In genomic region chr12:95789126-95790024, GRCh38 we compare ENCODE assay signal across 8 cellular contexts. TPM values are rescaled to one million over a fixed set of nuclear protein-coding genes. Genes with fewer than 3 reads are reported as not detected.
DNase-seq lines count a peak whose midpoint lies in the region; ATAC-seq and TF ChIP-seq lines count a peak whose summit lies in the region.

No MANE protein-coding gene starts in this region.

- H3K9me3 ChIP-seq in IMR-90 (ENCODE audit: control insufficient read depth, insufficient read depth, low read length) (no peaks in the 10 kb centered on the region), adrenal gland (replicated peaks in 1 of 3) (no peaks in the 10 kb centered on the region), iPS-15b (ENCODE audit: control insufficient read depth, insufficient read depth, low read length) (no peaks in the 10 kb centered on the region), skeletal muscle tissue (ENCODE audit: control insufficient read depth in 3 of 3, low read length in 3 of 3) (no peaks in the 10 kb centered on the region)

- peak overlapping the region; percentile 80 for H2BK120ac ChIP-seq in IMR-90 (ENCODE audit: low read depth, low read length)

- no peak for TF ChIP-seq RAD21 in IMR-90 (IDR thresholded peaks at IDR 0.05; ENCODE audit: low read length)

- DNase-seq in AG10803 (ENCODE audit: low read depth) (no peak), IMR-90 (peak; percentile 13), adrenal gland (peak; percentile 24 to 55 (median 44)), LoVo (ENCODE audit: low spot score) (no peak)
- no peak for DNase-seq in effector CD8-positive, alpha-beta T cell (lab: John Stamatoyannopoulos, UW)

- H3K9ac ChIP-seq in IMR-90 (ENCODE audit: low read depth, low read length) (peak overlapping the region; percentile 79), iPS-15b (ENCODE audit: low read depth, low read length) (peak overlapping the region; percentile 29), skeletal muscle tissue (ENCODE audit: low read depth in 1 of 3, low read length in 3 of 3) (peak overlapping the region; percentile 66 to 81 (median 73))

- peak; percentile 34; the same call in 1 of the 2 replicates for TF ChIP-seq POLR2A in IMR-90 (IDR thresholded peaks at IDR 0.05; ENCODE audit: low read depth, low read length)
- no peak for TF ChIP-seq POLR2A in adrenal gland (IDR thresholded peaks at IDR 0.05)

- 0 out of 2 replicates have a peak, but pooled peaks have one; percentile 4 for TF ChIP-seq CTCF in AG10803 (conservative IDR thresholded peaks at IDR 0.05; ENCODE audit: low read length)
- TF ChIP-seq CTCF in IMR-90 (conservative IDR thresholded peaks at IDR 0.05; ENCODE audit: low read depth, low read length), result no peak
- TF ChIP-seq CTCF in adrenal gland (IDR thresholded peaks at IDR 0.05), result peak in 1 of 6 experiments; percentile 2

- peak overlapping the region; percentile 75 for H2AK5ac ChIP-seq in IMR-90 (ENCODE audit: low read depth, low read length)

- no TSS peak for BruUV-seq in IMR-90 (replicated peaks; lab: Mats Ljungman, UMichigan)

- POLR2A ChIA-PET in IMR-90 (lab: Charles Lee; ENCODE audit: unreplicated experiment), result no interaction called here

- H4K91ac ChIP-seq in IMR-90 (ENCODE audit: insufficient read depth, low read depth, low read length), result peak overlapping the region; percentile 81

- H4K8ac ChIP-seq in IMR-90 (ENCODE audit: low read depth in 2 of 2, low read length in 2 of 2), result peak overlapping the region; percentile 67 to 80

- H3K14ac ChIP-seq in IMR-90 (replicated peaks; ENCODE audit: low read depth, low read length), result peak overlapping the region; percentile 86

- in situ Hi-C loops in IMR-90 (cut with MboI; ENCODE audit: low sequenced_read_pairs), result no loop called here

- CTCF ChIA-PET in IMR-90 (lab: Yijun Ruan, JAX), result interaction anchor here (0.8 kb wide), 1 partner anchor 189 kb away, joined by 3 read pairs; no protein-coding TSS in a partner anchor

- 6% methylated on average over 9 of the region's 39 CpGs; no CpG with 5 or more reads in 1 of the 2 experiments for WGBS in IMR-90 (ENCODE audit: extremely low coverage in 2 of 2, insufficient read length in 1 of 2), 2 experiments
- WGBS in adrenal gland, 4 donors, result 8 to 15% (median 10%) methylated on average over 25 to 39 of the region's 39 CpGs

- H2BK5ac ChIP-seq in IMR-90 (ENCODE audit: low read depth, low read length, poor library complexity, severe bottlenecking), result peak overlapping the region; percentile 29

- peak overlapping the region; percentile 64 for H3K4me3 ChIP-seq in AG10803 (ENCODE audit: low read length)
- peak overlapping the region; percentile 66 for H3K4me3 ChIP-seq in IMR-90 (ENCODE audit: insufficient read depth, low read depth, low read length)
- H3K4me3 ChIP-seq in adrenal gland, result peak overlapping the region; percentile 56 to 77 (median 66)
- peak overlapping the region; percentile 75 for H3K4me3 ChIP-seq in iPS-15b (ENCODE audit: low read depth, low read length)
- peak overlapping the region; percentile 70 to 77 (median 75) for H3K4me3 ChIP-seq in skeletal muscle tissue (ENCODE audit: low read length in 3 of 3)

- H3K4me2 ChIP-seq in IMR-90 (ENCODE audit: low read depth, low read length), result peak overlapping the region; percentile 87

- H3K18ac ChIP-seq in IMR-90 (ENCODE audit: low read depth, low read length), result peak overlapping the region; percentile 72

- peak overlapping the region; percentile 56 for H4K5ac ChIP-seq in IMR-90 (ENCODE audit: low read depth, low read length)

- H3K4me1 ChIP-seq in IMR-90 (ENCODE audit: control insufficient read depth, insufficient read depth, low read length) (peaks cover 18% of the 10 kb centered on the region), adrenal gland (replicated peaks in 1 of 2) (peaks cover 9 to 41% of the 10 kb centered on the region in 2 donors), iPS-15b (ENCODE audit: control insufficient read depth, insufficient read depth, low read length) (peaks cover 9% of the 10 kb centered on the region), skeletal muscle tissue (ENCODE audit: control insufficient read depth in 3 of 3, insufficient read depth in 3 of 3, low read length in 3 of 3) (peaks cover 16 to 21% (median 21%) of the 10 kb centered on the region in 3 donors)

- peak overlapping the region; percentile 39 for H3K23ac ChIP-seq in IMR-90 (ENCODE audit: low read depth, low read length)

- peak overlapping the region; percentile 53; the same call in 1 of the 3 replicates for H2BK15ac ChIP-seq in IMR-90 (ENCODE audit: low read depth, low read length)

- peaks cover 23 to 39% of the 10 kb centered on the region in 2 experiments; a peak in 3 of 4 replicates for H3K79me1 ChIP-seq in IMR-90 (ENCODE audit: low read depth in 1 of 2, low read length in 2 of 2)

- H3K4ac ChIP-seq in IMR-90 (ENCODE audit: low read depth, low read length), result peak overlapping the region; percentile 87

- peaks cover 7% of the 10 kb centered on the region; the same call in 1 of the 2 replicates for H4K20me1 ChIP-seq in IMR-90 (ENCODE audit: insufficient read depth, low read length)

- dilution Hi-C loops in IMR-90 (cut with HindIII; ENCODE audit: low sequenced_read_pairs, unreplicated experiment), result no loop called here

- H2AFZ ChIP-seq in IMR-90 (replicated peaks; ENCODE audit: low read length, poor library complexity), result peak overlapping the region; percentile 92

- peak overlapping the region; percentile 96 for H2AK9ac ChIP-seq in IMR-90 (replicated peaks; ENCODE audit: low read depth, low read length, poor library complexity)

- intact Hi-C loops in IMR-90 (cut with micrococcal nuclease), result no loop called here
- intact Hi-C loops in adrenal gland (cut with DNase I), result no loop called here

- H3K9me1 ChIP-seq in IMR-90 (ENCODE audit: insufficient read depth, low read length), result peaks cover 10% of the 10 kb centered on the region

- peak overlapping the region; percentile 70; the same call in 1 of the 2 replicates for H3K56ac ChIP-seq in IMR-90 (ENCODE audit: extremely low read depth, insufficient read depth, low read length)

- peaks cover 10% of the 10 kb centered on the region for H3K27me3 ChIP-seq in IMR-90 (ENCODE audit: control insufficient read depth, insufficient read depth, low read length)
- H3K27me3 ChIP-seq in adrenal gland, result no peaks in the 10 kb centered on the region
- peaks cover 57% of the 10 kb centered on the region for H3K27me3 ChIP-seq in iPS-15b (ENCODE audit: control insufficient read depth, insufficient read depth, low read length)
- H3K27me3 ChIP-seq in skeletal muscle tissue (ENCODE audit: control insufficient read depth in 3 of 3, insufficient read depth in 3 of 3, low read length in 3 of 3), result peaks cover 0 to 31% (median 26%) of the 10 kb centered on the region in 3 donors

- ATAC-seq in IMR-90 (ENCODE audit: low read depth) (peak; percentile 19), GM21737 (IDR thresholded peaks at IDR 0.05; ENCODE audit: unreplicated experiment) (no peak)

- H3K36me3 ChIP-seq in IMR-90 (ENCODE audit: control insufficient read depth, insufficient read depth, low read length), result peaks cover 11% of the 10 kb centered on the region
- peaks cover 0 to 3% of the 10 kb centered on the region in 2 donors for H3K36me3 ChIP-seq in adrenal gland (replicated peaks in 1 of 2)
- H3K36me3 ChIP-seq in iPS-15b (ENCODE audit: control insufficient read depth, insufficient read depth, low read length), result no peaks in the 10 kb centered on the region
- no peaks in the 10 kb centered on the region for H3K36me3 ChIP-seq in skeletal muscle tissue (ENCODE audit: control insufficient read depth in 3 of 3, insufficient read depth in 3 of 3, low read length in 3 of 3)

- H3K27ac ChIP-seq in IMR-90 (ENCODE audit: insufficient read depth, low read length) (peak overlapping the region; percentile 34), adrenal gland (peak overlapping the region in 3 of 5 donors; percentile 69 to 81 (median 79)), skeletal muscle tissue (ENCODE audit: low read depth, low read length) (no peak overlapping the region)

- peak overlapping the region; percentile 72 for H2BK20ac ChIP-seq in IMR-90 (ENCODE audit: low read depth, low read length)

TF ChIP-seq in IMR-90, 13 proteins besides CTCF, POLR2A, EP300 and RAD21:
- no peak for TF ChIP-seq ELK1 (IDR thresholded peaks at IDR 0.05; ENCODE audit: borderline replicate concordance, low read depth, low read length)
- TF ChIP-seq MAFK (IDR thresholded peaks at IDR 0.05; ENCODE audit: low read depth, low read length), result no peak
- no peak for TF ChIP-seq USF2 (IDR thresholded peaks at IDR 0.05; ENCODE audit: low read depth, low read length)
- TF ChIP-seq FOS (IDR thresholded peaks at IDR 0.05; ENCODE audit: low read depth, low read length), result no peak
- no peak for TF ChIP-seq MAZ (IDR thresholded peaks at IDR 0.05; ENCODE audit: borderline replicate concordance, low read depth, low read length)
- TF ChIP-seq CEBPB (IDR thresholded peaks at IDR 0.05; ENCODE audit: low read depth, low read length), result no peak

RNA-seq across cellular contexts. Expression of gene NTN4, which starts 1.2 kb away (rescaled TPM):
- 38.6 and 56.6 TPM in 2 replicates for total RNA-seq in IMR-90 (2012; rRNA removed)
- polyA plus RNA-seq in IMR-90 (2012; rRNA removed), result 41.9 and 54.6 TPM in 2 replicates
- polyA plus RNA-seq in IMR-90 (2012; cell fraction: cytosol; rRNA removed), result 31.5 and 63.6 TPM in 2 replicates
- polyA plus RNA-seq in IMR-90 (2012; cell fraction: nucleus; rRNA removed; ENCODE audit: low replicate concordance), result 26.9 and 52.8 TPM in 2 replicates
- 10 to 100 TPM; 10.4 to 62.5 (median 44.2) TPM for total RNA-seq in adrenal gland
- polyA plus RNA-seq in adrenal gland, result 10 to 100 TPM; 10.1 to 17.2 (median 15.6) TPM
- 20.9 TPM for total RNA-seq in skeletal muscle tissue

Comparison
In these comparisons a context has a peak if more than half of its experiments do, and no peak if none do; other contexts are left out.
1. DNase-seq: peak in IMR-90 (single experiment) and adrenal gland (7 of 7); none in AG10803 (single experiment), LoVo (single experiment) and effector CD8-positive, alpha-beta T cell (single experiment).
2. H3K9ac ChIP-seq: peak in every context shown above with its lines; median percentile 79 in IMR-90; 73 in skeletal muscle tissue; 29 in iPS-15b.
3. Peak in every context shown above with its lines, with median percentiles within 50 percentile points of each other: H3K4me3 ChIP-seq.